In genomic region chr5:55227738-55228430, GRCh38 we compare ENCODE assay signal across 8 cellular contexts.
DNase-seq lines count a peak whose midpoint lies in the region; ATAC-seq and TF ChIP-seq lines count a peak whose summit lies in the region.

No MANE protein-coding gene starts in this region.

- H3K4me3 ChIP-seq in ACC112 (ENCODE audit: low read depth, low read length), result peak overlapping the region; percentile 76
- peak overlapping the region; percentile 49 for H3K4me3 ChIP-seq in HEK293 (ENCODE audit: low read depth, low read length)
- H3K4me3 ChIP-seq in astrocyte of the spinal cord (ENCODE audit: low read depth, low read length), result peak overlapping the region; percentile 26
- peak overlapping the region; percentile 41 to 65 for H3K4me3 ChIP-seq in muscle layer of duodenum (ENCODE audit: low read depth in 1 of 2, low read length in 2 of 2)

- DNase-seq in astrocyte of the spinal cord (ENCODE audit: low read depth, low spot score) (no peak), GOT3 (lab: John Stamatoyannopoulos, UW) (no peak), NCI-H2171 treated with DMSO at 0.1 percent for 48 hours (lab: John Stamatoyannopoulos, UW) (no peak)

- CTCF ChIA-PET in HEK293 (lab: Yijun Ruan, JAX), result interaction anchor here (0.7 kb wide), 1 partner anchor 78 kb away, joined by 3 read pairs; no protein-coding TSS in a partner anchor

- in situ Hi-C loops in astrocyte of the spinal cord (cut with HindIII; ENCODE audit: low sequenced_read_pairs), result no loop called here

- ATAC-seq in GM21529 (IDR thresholded peaks at IDR 0.05; ENCODE audit: unreplicated experiment) (no peak), HG03457 (IDR thresholded peaks at IDR 0.05; ENCODE audit: unreplicated experiment) (no peak)

- H3K4me1 ChIP-seq in ACC112 (ENCODE audit: control insufficient read depth, insufficient read depth, low read length, unreplicated experiment) (peaks cover 4% of the 10 kb centered on the region), HEK293 (ENCODE audit: control insufficient read depth, insufficient read depth, low read length) (no peaks in the 10 kb centered on the region; the same call in 1 of the 2 replicates), muscle layer of duodenum (ENCODE audit: control insufficient read depth in 1 of 2, insufficient read depth in 2 of 2, low read length in 2 of 2) (peaks cover 0 to 48% of the 10 kb centered on the region in 2 donors)

- H3K36me3 ChIP-seq in ACC112 (ENCODE audit: insufficient read depth, low read length) (no peaks in the 10 kb centered on the region), HEK293 (ENCODE audit: control insufficient read depth in 2 of 2, insufficient read depth in 1 of 2, low read length in 2 of 2) (peaks cover 0 to under 1% of the 10 kb centered on the region in 2 experiments; a peak in 1 of 3 replicates), muscle layer of duodenum (ENCODE audit: control insufficient read depth in 1 of 2, insufficient read depth in 2 of 2, low read length in 2 of 2) (no peaks in the 10 kb centered on the region)

- no peak for TF ChIP-seq CTCF in HEK293 (tag by site-specific recombination; IDR thresholded peaks at IDR 0.05)
- TF ChIP-seq CTCF in astrocyte of the spinal cord (IDR thresholded peaks at IDR 0.05; ENCODE audit: low read depth, low read length), result no peak

- POLR2A ChIA-PET in HEK293 (lab: Yijun Ruan, JAX), result interaction anchor here (2.3 kb wide), 1 partner anchor 54 kb away, joined by 6 read pairs; the partner anchor contains the start of gene CDC20B

- H2AFZ ChIP-seq in ACC112 (ENCODE audit: low read length, unreplicated experiment), result peak overlapping the region; percentile 79

- H3K27ac ChIP-seq in ACC112 (ENCODE audit: low read depth, low read length) (no peak overlapping the region), HEK293 (ENCODE audit: extremely low read depth, low read depth, low read length) (peak overlapping the region; percentile 92; the same call in 1 of the 2 replicates), muscle layer of duodenum (ENCODE audit: low read length) (no peak overlapping the region)

- H3K27me3 ChIP-seq in ACC112 (ENCODE audit: insufficient read depth, low read length) (peaks cover 100% of the 10 kb centered on the region), muscle layer of duodenum (ENCODE audit: low read depth, low read length) (peaks cover 99% of the 10 kb centered on the region)

- H3K79me2 ChIP-seq in ACC112 (ENCODE audit: control insufficient read depth, insufficient read depth, low read length, unreplicated experiment), result no peaks in the 10 kb centered on the region

- H3K9me3 ChIP-seq in HEK293 (ENCODE audit: control insufficient read depth, insufficient read depth, low read depth, low read length), result no peaks in the 10 kb centered on the region
- no peaks in the 10 kb centered on the region for H3K9me3 ChIP-seq in muscle layer of duodenum (ENCODE audit: control insufficient read depth in 1 of 2, low read length in 2 of 2)

TF ChIP-seq in HEK293, 187 proteins besides CTCF, POLR2A, EP300 and RAD21 (continues in another document):
- TF ChIP-seq ZNF2 (tag by site-specific recombination; IDR thresholded peaks at IDR 0.05), result no peak
- TF ChIP-seq PRDM10 (tag by site-specific recombination; IDR thresholded peaks at IDR 0.05), result no peak
- TF ChIP-seq PRDM6 (tag by site-specific recombination; IDR thresholded peaks at IDR 0.05), result no peak
- TF ChIP-seq WT1 (tag by site-specific recombination; IDR thresholded peaks at IDR 0.05), result no peak
- no peak for TF ChIP-seq ZNF10 (tag by site-specific recombination; IDR thresholded peaks at IDR 0.05)
- no peak for TF ChIP-seq ZNF580 (tag by site-specific recombination; IDR thresholded peaks at IDR 0.05)
- no peak for TF ChIP-seq ZNF138 (tag by site-specific recombination; IDR thresholded peaks at IDR 0.05; ENCODE audit: borderline replicate concordance)
- peak; percentile 3; the same call in 1 of the 2 replicates for TF ChIP-seq SP3 (tag by site-specific recombination; IDR thresholded peaks at IDR 0.05)
- no peak for TF ChIP-seq ZIC2 (tag by site-specific recombination; IDR thresholded peaks at IDR 0.05)
- no peak for TF ChIP-seq AEBP2 (tag by site-specific recombination; IDR thresholded peaks at IDR 0.05; ENCODE audit: borderline replicate concordance)
- TF ChIP-seq PRDM1 (tag by site-specific recombination; IDR thresholded peaks at IDR 0.05), result 0 out of 2 replicates have a peak, but pooled peaks have one; percentile 28
- TF ChIP-seq KLF9 (tag by site-specific recombination; IDR thresholded peaks at IDR 0.05; ENCODE audit: low read depth), result no peak
- no peak for TF ChIP-seq ZFP37 (tag by site-specific recombination; IDR thresholded peaks at IDR 0.05)
- TF ChIP-seq ZNF513 (tag by site-specific recombination; IDR thresholded peaks at IDR 0.05), result no peak
- TF ChIP-seq ZNF211 (tag by site-specific recombination; IDR thresholded peaks at IDR 0.05; ENCODE audit: low read depth), result no peak
- no peak for TF ChIP-seq ZNF768 (tag by site-specific recombination; IDR thresholded peaks at IDR 0.05)
- TF ChIP-seq ZNF391 (tag by site-specific recombination; IDR thresholded peaks at IDR 0.05; ENCODE audit: borderline replicate concordance, low read depth), result no peak
- no peak for TF ChIP-seq KLF1 (tag by site-specific recombination; IDR thresholded peaks at IDR 0.05)
- no peak for TF ChIP-seq ZNF140 (tag by site-specific recombination; IDR thresholded peaks at IDR 0.05)

Comparison
In these comparisons a context has a peak if more than half of its experiments do, and no peak if none do; other contexts are left out.
1. H3K4me3 ChIP-seq: peak in every context shown above with its lines; median percentile 76 in ACC112; 53 in muscle layer of duodenum; 49 in HEK293; 26 in astrocyte of the spinal cord.